18 cellular contexts compared by ENCODE assay signal in the genomic region with DNA sequence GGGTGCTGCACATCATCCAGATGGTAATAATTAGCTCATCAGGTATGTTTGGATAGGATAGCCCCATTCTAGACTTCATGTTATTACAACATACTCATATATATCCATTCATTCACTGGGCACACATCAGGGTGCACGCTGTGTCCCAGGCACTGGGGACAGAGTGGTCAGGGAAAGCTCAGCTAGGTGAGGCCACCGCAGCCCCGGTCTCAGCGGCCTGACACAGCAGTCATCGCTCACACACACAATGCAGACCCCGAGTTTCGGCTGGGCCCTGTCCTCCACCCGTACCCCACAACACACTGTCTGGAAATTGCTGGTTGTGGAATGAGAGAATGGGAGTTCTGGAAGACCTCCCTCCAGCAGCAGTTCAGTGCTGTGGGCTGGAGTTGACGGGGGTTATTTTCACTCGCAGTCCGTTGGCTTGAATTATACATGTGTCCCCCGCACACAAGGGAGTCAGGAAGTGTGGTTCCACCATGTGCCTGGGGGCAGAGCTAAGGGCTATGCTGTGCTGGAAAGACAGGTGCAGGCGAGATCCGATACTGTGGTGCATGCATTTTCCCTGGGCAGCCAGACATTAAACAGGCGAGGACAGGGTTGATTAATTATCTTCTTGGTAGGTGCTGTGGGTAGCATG.
DNase-seq lines count a peak whose midpoint lies in the region; ATAC-seq and TF ChIP-seq lines count a peak whose summit lies in the region.
"Had no signal": no experiment of that assay in that cellular context is flagged by ENCODE, and none has a peak within 500 bp of the region (broad histone marks: within the 10 kb centered on the region; RNA-seq: fewer than 3 reads in every experiment).

No MANE protein-coding gene starts in this region.

- no peaks in the 10 kb centered on the region for H4K20me1 ChIP-seq in BLaER1 treated with 17β-estradiol and CSF1 and Interleukin-3, amounts not matched to agents 10 nM and 100 nM

- H2BK15ac ChIP-seq in mesenchymal stem cell (ENCODE audit: low read depth, poor library complexity, severe bottlenecking), result no peak overlapping the region

- peak overlapping the region in 1 of 10 experiments; percentile 35; a peak in 2 of 20 replicates for H3K4me3 ChIP-seq in BLaER1 treated with 17β-estradiol and CSF1 and Interleukin-3, amounts not matched to agents 10 nM and 100 nM
- H3K4me3 ChIP-seq in trophoblast cell (ENCODE audit: low read depth, low read length) (peak overlapping the region; percentile 20), mesenchymal stem cell (ENCODE audit: insufficient read depth in 1 of 2, low read depth in 1 of 2, low read length in 2 of 2) (no peak overlapping the region), BE2C (ENCODE audit: low read depth, low read length) (no peak overlapping the region)

- H4K8ac ChIP-seq in trophoblast cell (ENCODE audit: low read depth, low read length), result no peak overlapping the region
- no peak overlapping the region for H4K8ac ChIP-seq in mesenchymal stem cell (ENCODE audit: low read length)

- no CpG with 5 or more reads among the region's 15 CpGs for whole genome bisulfite sequencing in trophoblast cell (ENCODE audit: extremely low coverage, insufficient coverage, insufficient read length)
- WGBS in mesenchymal stem cell, result 88% methylated on average over 11 of the region's 15 CpGs

- H3K4me2 ChIP-seq in BLaER1 treated with 17β-estradiol and CSF1 and Interleukin-3, amounts not matched to agents 10 nM and 100 nM, result peak overlapping the region in 10 of 11 experiments; percentile 28 to 93 (median 74); a peak in 18 of 22 replicates
- H3K4me2 ChIP-seq in trophoblast cell (ENCODE audit: low read length) (no peak overlapping the region), mesenchymal stem cell (ENCODE audit: low read length, poor library complexity, severe bottlenecking) (no peak overlapping the region)

- H2BK12ac ChIP-seq in trophoblast cell (ENCODE audit: low read length) (no peak overlapping the region), mesenchymal stem cell (ENCODE audit: low read length in 2 of 2) (no peak overlapping the region)

- H2AK5ac ChIP-seq in trophoblast cell (ENCODE audit: low read length) (no peak overlapping the region), mesenchymal stem cell (ENCODE audit: low read length, severe bottlenecking) (no peak overlapping the region)

- H3K27me3 ChIP-seq in BLaER1 treated with 17β-estradiol and CSF1 and Interleukin-3, amounts not matched to agents 10 nM and 100 nM, result 0 out of 22 replicates have a peak, but pooled peaks cover 0 to 9% (median 0%) of the 10 kb centered on the region in 11 experiments
- H3K27me3 ChIP-seq in trophoblast cell (ENCODE audit: insufficient read depth, low read length) (no peaks in the 10 kb centered on the region), mesenchymal stem cell (ENCODE audit: control insufficient read depth in 1 of 2, insufficient read depth in 1 of 2, low read length in 2 of 2) (no peaks in the 10 kb centered on the region), BE2C (peaks cover 23% of the 10 kb centered on the region)

- DNase-seq in NCI-H2107 treated with DMSO at 0.1 percent for 48 hours (lab: John Stamatoyannopoulos, UW; ENCODE audit: unreplicated experiment) (peak; percentile 48), NCI-H2107 (lab: John Stamatoyannopoulos, UW) (no peak), NCI-H345 (lab: John Stamatoyannopoulos, UW) (peak; percentile 57), trophoblast cell (no peak), mesenchymal stem cell (no peak), BE2C (no peak)
- DNase-seq: HFFc6, NCI-H1105, NCI-H1930, NCI-H226, NCI-H82, Right ventricle myocardium superior, T-helper 1 cell had no signal

- H3K79me2 ChIP-seq in trophoblast cell (ENCODE audit: control insufficient read depth, insufficient read depth, low read length, poor library complexity), result no peaks in the 10 kb centered on the region

- no peak for ATAC-seq in GM18907 (IDR thresholded peaks at IDR 0.05; ENCODE audit: unreplicated experiment)
- ATAC-seq: Panc1, SK-N-SH treated with all-trans-retinoic acid at 6 μM for 48 hours had no signal

- H3K36me3 ChIP-seq in BLaER1 treated with 17β-estradiol and CSF1 and Interleukin-3, amounts not matched to agents 10 nM and 100 nM, result peaks cover 0 to 11% (median 0%) of the 10 kb centered on the region in 11 experiments; a peak in 4 of 22 replicates
- H3K36me3 ChIP-seq in trophoblast cell (ENCODE audit: control insufficient read depth in 1 of 2, insufficient read depth in 2 of 2, low read length in 2 of 2), result no peaks in the 10 kb centered on the region
- H3K36me3 ChIP-seq in mesenchymal stem cell (ENCODE audit: control insufficient read depth in 1 of 2, insufficient read depth in 2 of 2, low read depth in 1 of 2, low read length in 2 of 2), result no peaks in the 10 kb centered on the region
- no peaks in the 10 kb centered on the region for H3K36me3 ChIP-seq in BE2C

- H2BK120ac ChIP-seq in trophoblast cell (ENCODE audit: insufficient read depth, low read length, poor library complexity), result no peak overlapping the region
- H2BK120ac ChIP-seq in mesenchymal stem cell (ENCODE audit: low read depth, low read length), result no peak overlapping the region

- peaks cover 41 to 50% (median 45%) of the 10 kb centered on the region in 11 experiments for H3K9me3 ChIP-seq in BLaER1 treated with 17β-estradiol and CSF1 and Interleukin-3, amounts not matched to agents 10 nM and 100 nM (replicated peaks in 1 of 11)
- H3K9me3 ChIP-seq in trophoblast cell (ENCODE audit: insufficient read depth, low read depth, low read length) (peaks cover 20% of the 10 kb centered on the region), mesenchymal stem cell (ENCODE audit: control insufficient read depth, low read length) (peaks cover 28% of the 10 kb centered on the region), BE2C (no peaks in the 10 kb centered on the region)

- H3K27ac ChIP-seq in BLaER1 treated with 17β-estradiol and CSF1 and Interleukin-3, amounts not matched to agents 10 nM and 100 nM, result peak overlapping the region in 2 of 11 experiments; percentile 20 to 35; a peak in 4 of 22 replicates
- H3K27ac ChIP-seq in trophoblast cell (ENCODE audit: low read depth, low read length) (no peak overlapping the region), mesenchymal stem cell (ENCODE audit: low read length, poor library complexity, severe bottlenecking) (no peak overlapping the region)
- H3K27ac ChIP-seq: C4-2B had no signal

- no peak overlapping the region for H3K14ac ChIP-seq in trophoblast cell (ENCODE audit: low read length)
- H3K14ac ChIP-seq in mesenchymal stem cell (ENCODE audit: low read length in 2 of 2), result no peak overlapping the region

- no peak for TF ChIP-seq CTCF in BE2C (IDR thresholded peaks at IDR 0.05; ENCODE audit: low read depth, low read length)

- peak overlapping the region in 3 of 11 experiments; percentile 8 to 50 (median 28); a peak in 2 of 22 replicates for H3K9ac ChIP-seq in BLaER1 treated with 17β-estradiol and CSF1 and Interleukin-3, amounts not matched to agents 10 nM and 100 nM
- H3K9ac ChIP-seq in trophoblast cell (ENCODE audit: low read length) (no peak overlapping the region), mesenchymal stem cell (ENCODE audit: low read length) (no peak overlapping the region)

- H2BK5ac ChIP-seq in trophoblast cell (ENCODE audit: low read depth, low read length, poor library complexity), result no peak overlapping the region
- no peak overlapping the region for H2BK5ac ChIP-seq in mesenchymal stem cell (ENCODE audit: low read depth, low read length, poor library complexity, severe bottlenecking)

- peaks cover 0 to 63% (median 43%) of the 10 kb centered on the region in 10 experiments; a peak in 16 of 20 replicates for H3K4me1 ChIP-seq in BLaER1 treated with 17β-estradiol and CSF1 and Interleukin-3, amounts not matched to agents 10 nM and 100 nM
- H3K4me1 ChIP-seq in trophoblast cell (ENCODE audit: control insufficient read depth in 1 of 2, insufficient read depth in 2 of 2, low read length in 2 of 2) (no peaks in the 10 kb centered on the region), mesenchymal stem cell (ENCODE audit: control insufficient read depth, insufficient read depth, low read depth, low read length) (no peaks in the 10 kb centered on the region), BE2C (no peaks in the 10 kb centered on the region; the same call in 1 of the 2 replicates)

- H4K12ac ChIP-seq in trophoblast cell (ENCODE audit: low read depth, low read length), result no peak overlapping the region

- H3K18ac ChIP-seq in trophoblast cell (ENCODE audit: low read length) (no peak overlapping the region), mesenchymal stem cell (ENCODE audit: low read depth in 1 of 2, low read length in 2 of 2) (no peak overlapping the region)

- H3K23ac ChIP-seq in trophoblast cell (ENCODE audit: low read length) (no peak overlapping the region), mesenchymal stem cell (ENCODE audit: low read length in 2 of 2) (no peak overlapping the region)

- H2AFZ ChIP-seq in trophoblast cell (ENCODE audit: insufficient read depth, low read length, poor library complexity), result no peak overlapping the region
- H2AFZ ChIP-seq in mesenchymal stem cell (ENCODE audit: low read depth, low read length), result no peak overlapping the region

- H4K91ac ChIP-seq in trophoblast cell (ENCODE audit: low read depth, low read length) (no peak overlapping the region), mesenchymal stem cell (ENCODE audit: low read length) (no peak overlapping the region)

- H3K4ac ChIP-seq in trophoblast cell (ENCODE audit: low read depth, low read length) (no peak overlapping the region), mesenchymal stem cell (ENCODE audit: low read depth in 1 of 2, low read length in 2 of 2) (no peak overlapping the region)

- H3K79me1 ChIP-seq in trophoblast cell (ENCODE audit: low read length) (no peaks in the 10 kb centered on the region), mesenchymal stem cell (replicated peaks; ENCODE audit: low read length, poor library complexity, severe bottlenecking) (no peaks in the 10 kb centered on the region)

Comparison
In these comparisons a context has a peak if more than half of its experiments do, and no peak if none do; other contexts are left out.
1. DNase-seq: peak in NCI-H2107 treated with DMSO at 0.1 percent for 48 hours (single experiment) and NCI-H345 (single experiment); none in NCI-H2107 (single experiment), trophoblast cell (0 of 2), mesenchymal stem cell (single experiment) and BE2C (single experiment).
2. H3K4me2 ChIP-seq: peak in BLaER1 treated with 17β-estradiol and CSF1 and Interleukin-3, amounts not matched to agents 10 nM and 100 nM (10 of 11); none in trophoblast cell (single experiment) and mesenchymal stem cell (single experiment).